In genomic region chrX:43741843-43742573, GRCh38 we compare ENCODE assay signal across 16 cellular contexts.
DNase-seq lines count a peak whose midpoint lies in the region; ATAC-seq and TF ChIP-seq lines count a peak whose summit lies in the region.
"Had no signal": no experiment of that assay in that cellular context is flagged by ENCODE, and none has a peak within 500 bp of the region (broad histone marks: within the 10 kb centered on the region; RNA-seq: fewer than 3 reads in every experiment).

No MANE protein-coding gene starts in this region.

- in situ Hi-C loops in GM23248 (cut with MboI): no loop called here
- in situ Hi-C loops in astrocyte of the cerebellum (cut with HindIII; ENCODE audit: low sequenced_read_pairs): no loop called here

- ATAC-seq in HG03457 (IDR thresholded peaks at IDR 0.05; ENCODE audit: unreplicated experiment): no peak
- ATAC-seq in GM18858 (IDR thresholded peaks at IDR 0.05; ENCODE audit: unreplicated experiment): no peak

- H3K36me3 ChIP-seq in GM23248 (ENCODE audit: low read depth): no peaks in the 10 kb centered on the region

- H3K4me3 ChIP-seq in GM23248 (no peak overlapping the region), astrocyte of the cerebellum (ENCODE audit: low read depth, low read length) (no peak overlapping the region)
- H3K4me3 ChIP-seq: PC-9, stomach had no signal

- no peaks in the 10 kb centered on the region for H3K9me2 ChIP-seq in GM23248 (ENCODE audit: insufficient read depth)

- no peak overlapping the region for H3K27ac ChIP-seq in GM23248
- H3K27ac ChIP-seq: C4-2B, PC-9 had no signal

- no peak overlapping the region for H3K4me2 ChIP-seq in GM23248 (ENCODE audit: unreplicated experiment)
- H3K4me2 ChIP-seq: PC-9 had no signal

- no peaks in the 10 kb centered on the region for H4K20me1 ChIP-seq in GM23248 (ENCODE audit: insufficient read depth)

- H3K79me2 ChIP-seq in GM23248 (ENCODE audit: insufficient read depth): no peaks in the 10 kb centered on the region

- H3K9me3 ChIP-seq in GM23248 (ENCODE audit: low read depth): no peaks in the 10 kb centered on the region
- H3K9me3 ChIP-seq: stomach had no signal

- DNase-seq in GM23248 (peak; percentile 50), astrocyte of the cerebellum (ENCODE audit: low read depth) (peak; percentile 19), globus pallidus (ENCODE audit: low spot score) (peak; percentile 10), pons (ENCODE audit: low spot score) (peak; percentile 7), GM20000 (ENCODE audit: low spot score) (no peak)
- no peak for DNase-seq in activated effector memory CD4-positive, alpha-beta T cell treated with anti-CD3 and anti-CD28 coated beads, Interleukin-2, amount 50 U/mL, for 16 hours
- DNase-seq: activated naive CD4-positive, alpha-beta T cell treated with anti-CD3 and anti-CD28 coated beads for 36 hours; cortex of kidney; NCI-H1048; PC-9; stimulated activated CD4-positive, alpha-beta T cell treated with anti-CD3 and anti-CD28 coated beads, Interleukin-4, amount 100 ng/mL, for 4 hours; stomach; T-helper 9 cell had no signal

- 2 to 3% methylated on average over 6 to 7 of the region's 7 CpGs for WGBS in GM23248 (ENCODE audit: low coverage in 1 of 2, low lambda C conversion rate in 2 of 2, missing lambda C conversion rate in 2 of 2), 2 experiments

- H3F3A ChIP-seq in GM23248 (ENCODE audit: insufficient read depth): no peaks in the 10 kb centered on the region

- TF ChIP-seq CTCF in astrocyte of the cerebellum (IDR thresholded peaks at IDR 0.05; ENCODE audit: low read depth, low read length, missing control alignments): no peak
- TF ChIP-seq CTCF in GM20000 (IDR thresholded peaks at IDR 0.05; ENCODE audit: extremely low read depth, missing control alignments): no peak

- H3K4me1 ChIP-seq in GM23248 (ENCODE audit: insufficient read depth): no peaks in the 10 kb centered on the region

- H2AFZ ChIP-seq in GM23248: no peak overlapping the region
- H2AFZ ChIP-seq: PC-9 had no signal

- no peaks in the 10 kb centered on the region for H3K27me3 ChIP-seq in GM23248 (replicated peaks; ENCODE audit: insufficient read depth)
- H3K27me3 ChIP-seq: stomach had no signal

- no peak overlapping the region for H3K9ac ChIP-seq in GM23248

Comparison
In these comparisons a context has a peak if more than half of its experiments do, and no peak if none do; other contexts are left out.
1. DNase-seq: peak in GM23248 (single experiment), astrocyte of the cerebellum (single experiment), globus pallidus (single experiment) and pons (single experiment); none in GM20000 (single experiment) and activated effector memory CD4-positive, alpha-beta T cell treated with anti-CD3 and anti-CD28 coated beads, Interleukin-2, amount 50 U/mL, for 16 hours (single experiment).